ENCODE assay signal across 1 cellular context in genomic region chr11:85854557-85855340, GRCh38.
TF ChIP-seq lines count a peak whose summit lies in the region.

No MANE protein-coding gene starts in this region.

TF ChIP-seq in HepG2, 621 proteins besides CTCF, POLR2A, EP300 and RAD21 (continued from another document and continues in another):
- no peak; the same call in 1 of the 2 replicates for TF ChIP-seq LBX2 (CRISPR knock-in tag; IDR thresholded peaks at IDR 0.05; ENCODE audit: borderline replicate concordance)
- no peak; the same call in 1 of the 2 replicates for TF ChIP-seq SIN3A (IDR thresholded peaks at IDR 0.05; ENCODE audit: borderline replicate concordance, low read depth, low read length)
- TF ChIP-seq ZNF44 (CRISPR knock-in tag; IDR thresholded peaks at IDR 0.05) = no peak
- no peak for TF ChIP-seq ZFP82 (CRISPR knock-in tag; IDR thresholded peaks at IDR 0.05; ENCODE audit: borderline replicate concordance)
- TF ChIP-seq DMAP1 (CRISPR knock-in tag; IDR thresholded peaks at IDR 0.05) = peak; percentile 90
- TF ChIP-seq ARID3A (IDR thresholded peaks at IDR 0.05; ENCODE audit: low read depth, low read length) = no peak
- TF ChIP-seq ZNF207 (IDR thresholded peaks at IDR 0.05; ENCODE audit: borderline replicate concordance) = no peak
- TF ChIP-seq MEIS2 (CRISPR knock-in tag; IDR thresholded peaks at IDR 0.05) = peak; percentile 79; the same call in 1 of the 2 replicates
- TF ChIP-seq HCFC1 (IDR thresholded peaks at IDR 0.05; ENCODE audit: low read depth, low read length) = no peak; the same call in 1 of the 2 replicates
- peak; percentile 96 for TF ChIP-seq ZSCAN25 (CRISPR knock-in tag; IDR thresholded peaks at IDR 0.05)
- peak; percentile 94; the same call in 1 of the 2 replicates for TF ChIP-seq SMYD3 (CRISPR knock-in tag; IDR thresholded peaks at IDR 0.05)
- peak; percentile 99 for TF ChIP-seq ZNF781 (CRISPR knock-in tag; IDR thresholded peaks at IDR 0.05; ENCODE audit: borderline replicate concordance, not compliant biosample characterization)
- peak; percentile 90 for TF ChIP-seq ZFP41 (CRISPR knock-in tag; IDR thresholded peaks at IDR 0.05; ENCODE audit: borderline replicate concordance)
- no peak for TF ChIP-seq MAFF (IDR thresholded peaks at IDR 0.05; ENCODE audit: low read depth, low read length)
- no peak for TF ChIP-seq NCOR1 (IDR thresholded peaks at IDR 0.05; ENCODE audit: borderline replicate concordance, low read length)
- TF ChIP-seq SP2 (CRISPR knock-in tag; IDR thresholded peaks at IDR 0.05) = no peak
- TF ChIP-seq SRSF9 (IDR thresholded peaks at IDR 0.05; ENCODE audit: borderline replicate concordance, insufficient read depth, low read depth, low read length, poor library complexity, severe bottlenecking) = no peak
- TF ChIP-seq PATZ1 (CRISPR knock-in tag; IDR thresholded peaks at IDR 0.05) = no peak; the same call in 1 of the 2 replicates
- peak; percentile 92; the same call in 1 of the 2 replicates for TF ChIP-seq NFATC3 (CRISPR knock-in tag; IDR thresholded peaks at IDR 0.05)
- TF ChIP-seq ZNF121 (CRISPR knock-in tag; IDR thresholded peaks at IDR 0.05) = peak; percentile 57
- TF ChIP-seq ZMAT3 (CRISPR knock-in tag; conservative IDR thresholded peaks at IDR 0.05) = peak; percentile 96
- TF ChIP-seq ARID2 (CRISPR knock-in tag; IDR thresholded peaks at IDR 0.05; ENCODE audit: borderline replicate concordance) = peak; percentile 84
- TF ChIP-seq ZFP1 (CRISPR knock-in tag; IDR thresholded peaks at IDR 0.05) = peak; percentile 76; the same call in 1 of the 2 replicates
- TF ChIP-seq HOXA3 (CRISPR knock-in tag; IDR thresholded peaks at IDR 0.05) = peak; percentile 92
- no peak for TF ChIP-seq SRSF1 (optimal IDR thresholded peaks at IDR 0.05; ENCODE audit: low read depth, low read length)
- no peak for TF ChIP-seq PRDM4 (CRISPR knock-in tag; IDR thresholded peaks at IDR 0.05; ENCODE audit: borderline replicate concordance)
- no peak for TF ChIP-seq PTBP1 (IDR thresholded peaks at IDR 0.05; ENCODE audit: low read depth, low read length, poor library complexity, severe bottlenecking)
- no peak; the same call in 1 of the 2 replicates for TF ChIP-seq MTF1 (CRISPR knock-in tag; IDR thresholded peaks at IDR 0.05)
- TF ChIP-seq MXD3 (CRISPR knock-in tag; IDR thresholded peaks at IDR 0.05) = peak; percentile 94
- TF ChIP-seq JARID2 (CRISPR knock-in tag; IDR thresholded peaks at IDR 0.05; ENCODE audit: insufficient replicate concordance) = peak; percentile 52
- TF ChIP-seq TARDBP (CRISPR knock-in tag; IDR thresholded peaks at IDR 0.05) = peak; percentile 63; the same call in 1 of the 2 replicates
- TF ChIP-seq YEATS4 (CRISPR knock-in tag; IDR thresholded peaks at IDR 0.05; ENCODE audit: borderline replicate concordance) = peak; percentile 63; the same call in 1 of the 2 replicates
- TF ChIP-seq ZBTB20 (CRISPR knock-in tag; IDR thresholded peaks at IDR 0.05; ENCODE audit: borderline replicate concordance, low read depth) = peak; percentile 80; the same call in 1 of the 2 replicates
- TF ChIP-seq SRF (IDR thresholded peaks at IDR 0.05; ENCODE audit: low read depth, low read length) = no peak
- peak; percentile 83; the same call in 1 of the 2 replicates for TF ChIP-seq MYNN (CRISPR knock-in tag; IDR thresholded peaks at IDR 0.05; ENCODE audit: low read depth)
- TF ChIP-seq HIVEP1 (CRISPR knock-in tag; IDR thresholded peaks at IDR 0.05) = peak; percentile 87
- TF ChIP-seq ZNF24 (IDR thresholded peaks at IDR 0.05) = 0 out of 2 replicates have a peak, but pooled peaks have one; percentile 15
- TF ChIP-seq SKI (IDR thresholded peaks at IDR 0.05; ENCODE audit: partially characterized antibody) = peak; percentile 88
- peak; percentile 63; the same call in 1 of the 2 replicates for TF ChIP-seq CENPBD1 (CRISPR knock-in tag; IDR thresholded peaks at IDR 0.05; ENCODE audit: borderline replicate concordance, low read depth)
- TF ChIP-seq ZNF142 (CRISPR knock-in tag; IDR thresholded peaks at IDR 0.05) = peak; percentile 47; the same call in 1 of the 2 replicates
- TF ChIP-seq, protein P1, sequence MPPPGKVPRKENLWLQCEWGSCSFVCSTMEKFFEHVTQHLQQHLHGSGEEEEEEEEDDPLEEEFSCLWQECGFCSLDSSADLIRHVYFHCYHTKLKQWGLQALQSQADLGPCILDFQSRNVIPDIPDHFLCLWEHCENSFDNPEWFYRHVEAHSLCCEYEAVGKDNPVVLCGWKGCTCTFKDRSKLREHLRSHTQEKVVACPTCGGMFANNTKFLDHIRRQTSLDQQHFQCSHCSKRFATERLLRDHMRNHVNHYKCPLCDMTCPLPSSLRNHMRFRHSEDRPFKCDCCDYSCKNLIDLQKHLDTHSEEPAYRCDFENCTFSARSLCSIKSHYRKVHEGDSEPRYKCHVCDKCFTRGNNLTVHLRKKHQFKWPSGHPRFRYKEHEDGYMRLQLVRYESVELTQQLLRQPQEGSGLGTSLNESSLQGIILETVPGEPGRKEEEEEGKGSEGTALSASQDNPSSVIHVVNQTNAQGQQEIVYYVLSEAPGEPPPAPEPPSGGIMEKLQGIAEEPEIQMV (CRISPR knock-in tag; IDR thresholded peaks at IDR 0.05; ENCODE audit: low read depth) = peak; percentile 92
- no peak for TF ChIP-seq SCMH1 (CRISPR knock-in tag; IDR thresholded peaks at IDR 0.05; ENCODE audit: borderline replicate concordance)
- peak; percentile 82; the same call in 1 of the 2 replicates for TF ChIP-seq ZNF205 (CRISPR knock-in tag; IDR thresholded peaks at IDR 0.05)
- TF ChIP-seq ZUFSP (CRISPR knock-in tag; IDR thresholded peaks at IDR 0.05; ENCODE audit: borderline replicate concordance) = no peak
- peak; percentile 74; the same call in 1 of the 2 replicates for TF ChIP-seq MTA1 (CRISPR knock-in tag; IDR thresholded peaks at IDR 0.05; ENCODE audit: borderline replicate concordance)
- TF ChIP-seq TOPORS (CRISPR knock-in tag; IDR thresholded peaks at IDR 0.05) = no peak; the same call in 1 of the 2 replicates
- TF ChIP-seq ZNF678 (CRISPR knock-in tag; IDR thresholded peaks at IDR 0.05) = 0 out of 2 replicates have a peak, but pooled peaks have one; percentile 34
- peak; percentile 40; the same call in 1 of the 2 replicates for TF ChIP-seq HMG20A (CRISPR knock-in tag; IDR thresholded peaks at IDR 0.05; ENCODE audit: borderline replicate concordance)
